8 cellular contexts compared by ENCODE assay signal in the genomic region with DNA sequence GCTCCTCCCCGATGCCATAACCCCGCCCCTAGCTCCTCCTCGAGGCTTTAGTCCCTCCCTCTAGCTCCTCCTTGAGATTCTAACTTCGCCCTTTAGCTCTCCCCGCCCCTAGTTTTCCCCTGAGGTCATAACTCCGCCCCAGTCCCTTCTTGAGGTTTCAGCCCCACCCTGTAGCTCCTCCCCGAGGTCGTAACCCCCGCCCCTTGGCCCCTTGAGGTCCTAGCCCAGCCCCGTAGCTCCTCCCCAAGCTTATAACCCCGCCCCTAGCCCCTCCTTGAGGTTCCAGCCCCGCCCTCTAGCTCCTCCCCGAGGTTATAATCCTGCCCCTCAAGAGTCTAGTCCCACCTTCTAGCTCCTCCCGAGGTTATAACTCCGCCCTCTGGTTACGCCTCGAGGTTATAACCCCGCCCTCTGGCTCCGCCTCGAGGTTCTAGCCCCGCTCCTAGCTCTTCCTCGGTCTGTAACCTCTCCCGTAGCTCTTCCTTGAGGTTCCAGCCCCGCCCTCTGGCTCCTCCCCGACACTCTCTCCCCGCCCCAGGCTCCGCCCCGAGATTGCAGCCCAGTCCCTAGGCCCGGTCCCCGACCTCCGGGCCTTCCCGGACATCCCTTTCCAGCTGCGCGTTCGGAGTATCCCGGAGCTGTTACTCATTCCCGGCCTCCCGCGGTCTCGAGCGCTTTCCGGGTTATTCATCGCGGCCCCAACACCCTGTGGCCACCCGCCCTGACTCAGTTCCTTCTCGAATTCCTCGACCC. TPM values are rescaled to one million over a fixed set of nuclear protein-coding genes. Genes with fewer than 3 reads are reported as not detected.
DNase-seq lines count a peak whose midpoint lies in the region; ATAC-seq lines count a peak whose summit lies in the region.

No MANE protein-coding gene starts in this region.

- peak overlapping the region; percentile 55 for H3K9ac ChIP-seq in HUES64 (ENCODE audit: low read depth, low read length)
- peak overlapping the region; percentile 98 for H3K9ac ChIP-seq in mucosa of stomach (ENCODE audit: low read length)

- peaks cover 2% of the 10 kb centered on the region for H3K27me3 Mint-ChIP-seq in activated T-cell treated with anti-CD3 and anti-CD28 coated beads, Interleukin-2, amount 50 U/mL, for 4 hours (ENCODE audit: low read depth)

- H3K4me1 ChIP-seq in HUES64 (ENCODE audit: insufficient read depth, low read length): peaks cover 8% of the 10 kb centered on the region; the same call in 1 of the 2 replicates
- peaks cover 0 to 2% of the 10 kb centered on the region in 2 donors for H3K4me1 ChIP-seq in esophagus (ENCODE audit: control insufficient read depth in 2 of 2, insufficient read depth in 2 of 2, low read length in 1 of 2)
- peaks cover 34% of the 10 kb centered on the region for H3K4me1 ChIP-seq in mucosa of stomach (ENCODE audit: control insufficient read depth, insufficient read depth, low read length)

- ATAC-seq in GM21515 (IDR thresholded peaks at IDR 0.05; ENCODE audit: unreplicated experiment): peak; percentile 83
- peak; percentile 86 to 87 for ATAC-seq in activated T-cell treated with anti-CD3 and anti-CD28 coated beads, Interleukin-2, amount 50 U/mL, for 4 hours

- H3K9me3 ChIP-seq in HUES64 (ENCODE audit: insufficient read depth, low read depth, low read length) (no peaks in the 10 kb centered on the region), esophagus (ENCODE audit: control insufficient read depth in 2 of 2, insufficient read depth in 1 of 2, low read depth in 1 of 2, low read length in 1 of 2) (no peaks in the 10 kb centered on the region), mucosa of stomach (ENCODE audit: control insufficient read depth, low read length) (no peaks in the 10 kb centered on the region)

- peak overlapping the region; percentile 81 for H3K4me3 Mint-ChIP-seq in activated T-cell treated with anti-CD3 and anti-CD28 coated beads, Interleukin-2, amount 50 U/mL, for 4 hours

- DNase-seq in D341Med (ENCODE audit: low spot score): peak; percentile 91
- peak; percentile 99 for DNase-seq in OCI-M2 (lab: John Stamatoyannopoulos, UW; ENCODE audit: unreplicated experiment)
- DNase-seq in activated T-cell treated with anti-CD3 and anti-CD28 coated beads, Interleukin-2, amount 50 U/mL, for 4 hours: peak; percentile 95
- peak; percentile 99 for DNase-seq in stimulated activated CD8-positive, alpha-beta memory T cell treated with anti-CD3 and anti-CD28 coated beads, Interleukin-4, amount 100 ng/mL, for 48 hours

- H3K27me3 ChIP-seq in HUES64 (ENCODE audit: insufficient read depth, low read length) (peaks cover 21% of the 10 kb centered on the region), esophagus (ENCODE audit: control insufficient read depth in 1 of 2, insufficient read depth in 2 of 2, low read length in 2 of 2) (no peaks in the 10 kb centered on the region), mucosa of stomach (ENCODE audit: control insufficient read depth, insufficient read depth, low read length) (no peaks in the 10 kb centered on the region)

- peaks cover 18% of the 10 kb centered on the region for H3K36me3 ChIP-seq in HUES64 (ENCODE audit: insufficient read depth, low read length)
- H3K36me3 ChIP-seq in esophagus (ENCODE audit: control insufficient read depth in 2 of 2, insufficient read depth in 2 of 2, low read length in 1 of 2): peaks cover 0 to 2% of the 10 kb centered on the region in 2 donors
- peaks cover 9% of the 10 kb centered on the region for H3K36me3 ChIP-seq in mucosa of stomach (ENCODE audit: control insufficient read depth, insufficient read depth, low read length)

- H3K27ac ChIP-seq in HUES64 (ENCODE audit: low read depth, low read length) (peak overlapping the region; percentile 89), esophagus (ENCODE audit: low read depth in 2 of 2, low read length in 1 of 2) (peak overlapping the region; percentile 92)

- WGBS in HUES64: under 1% methylated on average over 47 of the region's 47 CpGs
- WGBS in esophagus, 2 donors: 0 to 1% methylated on average over 47 of the region's 47 CpGs

- H3K4me1 Mint-ChIP-seq in activated T-cell treated with anti-CD3 and anti-CD28 coated beads, Interleukin-2, amount 50 U/mL, for 4 hours (ENCODE audit: low read depth): peaks cover 50% of the 10 kb centered on the region

- H3K4me3 ChIP-seq in HUES64 (ENCODE audit: low read length) (peak overlapping the region; percentile 63), esophagus (ENCODE audit: low read depth in 1 of 2, low read length in 2 of 2) (peak overlapping the region; percentile 51 to 56), mucosa of stomach (ENCODE audit: low read length) (peak overlapping the region; percentile 86)

- H3K36me3 Mint-ChIP-seq in activated T-cell treated with anti-CD3 and anti-CD28 coated beads, Interleukin-2, amount 50 U/mL, for 4 hours (ENCODE audit: insufficient read depth): peaks cover 12% of the 10 kb centered on the region

- H3K9me3 Mint-ChIP-seq in activated T-cell treated with anti-CD3 and anti-CD28 coated beads, Interleukin-2, amount 50 U/mL, for 4 hours: no peaks in the 10 kb centered on the region

RNA-seq across cellular contexts. Expression of gene PLAUR, which starts 1.4 kb away (rescaled TPM):
- polyA plus RNA-seq in HUES64 (2013, experiment 1 of 2): 12.6 TPM
- 13.6 TPM for polyA plus RNA-seq in HUES64 (2013, experiment 2 of 2)
- 1 to 10 TPM; 3.3 to 5.2 (median 4.7) TPM for total RNA-seq in activated T-cell treated with anti-CD3 and anti-CD28 coated beads, Interleukin-2, amount 50 U/mL, for 4 hours
- polyA plus RNA-seq in esophagus: 1 to 10 TPM; 5.4 to 5.6 TPM

RNA-seq across cellular contexts. Expression of gene CADM4, which starts 28.9 kb away (rescaled TPM):
- polyA plus RNA-seq in HUES64 (2013, experiment 1 of 2): 12.8 TPM
- polyA plus RNA-seq in HUES64 (2013, experiment 2 of 2): 18.1 TPM
- under 1 TPM; 0.40 to 0.63 (median 0.42) TPM for total RNA-seq in activated T-cell treated with anti-CD3 and anti-CD28 coated beads, Interleukin-2, amount 50 U/mL, for 4 hours
- 10 to 100 TPM in 1 of 2 donors, 1 to 10 TPM in 1; 9.7 to 21.7 TPM for polyA plus RNA-seq in esophagus

RNA-seq across cellular contexts. Expression of gene IRGC, which starts 47.3 kb away (rescaled TPM):
- not detected for polyA plus RNA-seq in HUES64 (2013, experiment 1 of 2)
- not detected for polyA plus RNA-seq in HUES64 (2013, experiment 2 of 2)
- not detected for total RNA-seq in activated T-cell treated with anti-CD3 and anti-CD28 coated beads, Interleukin-2, amount 50 U/mL, for 4 hours
- not detected for polyA plus RNA-seq in esophagus

RNA-seq across cellular contexts. Expression of gene ZNF428, which starts 49.2 kb away (rescaled TPM):
- polyA plus RNA-seq in HUES64 (2013, experiment 1 of 2): 27.4 TPM
- polyA plus RNA-seq in HUES64 (2013, experiment 2 of 2): 29.0 TPM
- 10 to 100 TPM; 20.6 to 27.6 (median 25.5) TPM for total RNA-seq in activated T-cell treated with anti-CD3 and anti-CD28 coated beads, Interleukin-2, amount 50 U/mL, for 4 hours
- 10 to 100 TPM; 20.4 to 27.3 TPM for polyA plus RNA-seq in esophagus

RNA-seq across cellular contexts. Expression of gene SRRM5, which starts 56.7 kb away (rescaled TPM):
- 0.10 TPM for polyA plus RNA-seq in HUES64 (2013, experiment 1 of 2)
- not detected for polyA plus RNA-seq in HUES64 (2013, experiment 2 of 2)
- total RNA-seq in activated T-cell treated with anti-CD3 and anti-CD28 coated beads, Interleukin-2, amount 50 U/mL, for 4 hours: under 1 TPM; 0.25 to 0.87 (median 0.30) TPM
- under 1 TPM; 0.14 to 0.71 TPM for polyA plus RNA-seq in esophagus

Comparison
In these comparisons a context has a peak if more than half of its experiments do, and no peak if none do; other contexts are left out.
1. Peak in every context shown above with its lines: DNase-seq, ATAC-seq, H3K4me3 ChIP-seq and H3K27ac ChIP-seq.